Comparison of ENCODE assay signal across 9 cellular contexts in genomic region chrX:15849555-15849954, GRCh38. TPM values are rescaled to one million over a fixed set of nuclear protein-coding genes. Genes with fewer than 3 reads are reported as not detected.
DNase-seq lines count a peak whose midpoint lies in the region; ATAC-seq and TF ChIP-seq lines count a peak whose summit lies in the region.
"Had no signal": no experiment of that assay in that cellular context is flagged by ENCODE, and none has a peak within 500 bp of the region (broad histone marks: within the 10 kb centered on the region; RNA-seq: fewer than 3 reads in every experiment).

No MANE protein-coding gene starts in this region.

- no peak overlapping the region for H2BK15ac ChIP-seq in IMR-90 (ENCODE audit: low read depth, low read length)

- H3K36me3 Mint-ChIP-seq in brain, result peaks cover 57% of the 10 kb centered on the region

- H3K14ac ChIP-seq in IMR-90 (replicated peaks; ENCODE audit: low read depth, low read length), result no peak overlapping the region

- H2AFZ ChIP-seq in IMR-90 (replicated peaks; ENCODE audit: low read length, poor library complexity), result no peak overlapping the region

- no peak overlapping the region for H2BK120ac ChIP-seq in IMR-90 (ENCODE audit: low read depth, low read length)

- H4K91ac ChIP-seq in IMR-90 (ENCODE audit: insufficient read depth, low read depth, low read length), result no peak overlapping the region

- H2AK9ac ChIP-seq in IMR-90 (replicated peaks; ENCODE audit: low read depth, low read length, poor library complexity), result no peak overlapping the region

- TF ChIP-seq POLR2A in IMR-90 (IDR thresholded peaks at IDR 0.05; ENCODE audit: low read depth, low read length), result no peak

- H4K5ac ChIP-seq in IMR-90 (ENCODE audit: low read depth, low read length), result no peak overlapping the region

- no TSS peak for BruUV-seq in IMR-90 (replicated peaks; lab: Mats Ljungman, UMichigan)

- no peak overlapping the region for H2AK5ac ChIP-seq in IMR-90 (ENCODE audit: low read depth, low read length)

- H2BK20ac ChIP-seq in IMR-90 (ENCODE audit: low read depth, low read length), result no peak overlapping the region

- H3K4me3 ChIP-seq in AG09309 (ENCODE audit: control insufficient read depth, low read depth, low read length) (no peak overlapping the region), IMR-90 (ENCODE audit: insufficient read depth, low read depth, low read length) (no peak overlapping the region), left lung (no peak overlapping the region)

- H3K4me1 ChIP-seq in IMR-90 (ENCODE audit: control insufficient read depth, insufficient read depth, low read length), result no peaks in the 10 kb centered on the region
- H3K4me1 ChIP-seq in left lung, result peaks cover 5 to 16% of the 10 kb centered on the region in 2 donors

- DNase-seq in AG09309 (ENCODE audit: low read depth), result no peak
- no peak for DNase-seq in IMR-90
- DNase-seq in left lung, result no peak
- DNase-seq in GM10248 (ENCODE audit: extremely low spot score), result no peak
- DNase-seq: nephron progenitor cell had no signal

- TF ChIP-seq RAD21 in IMR-90 (IDR thresholded peaks at IDR 0.05; ENCODE audit: low read length), result peak; percentile 46

- H3K4me1 Mint-ChIP-seq in brain, result peaks cover 81% of the 10 kb centered on the region

- H3K18ac ChIP-seq in IMR-90 (ENCODE audit: low read depth, low read length), result no peak overlapping the region

- no peak overlapping the region for H3K9ac ChIP-seq in IMR-90 (ENCODE audit: low read depth, low read length)

- no peaks in the 10 kb centered on the region for H3K9me3 ChIP-seq in IMR-90 (ENCODE audit: control insufficient read depth, insufficient read depth, low read length)
- no peaks in the 10 kb centered on the region for H3K9me3 ChIP-seq in left lung

- peaks cover 2% of the 10 kb centered on the region; the same call in 1 of the 2 replicates for H3K36me3 ChIP-seq in IMR-90 (ENCODE audit: control insufficient read depth, insufficient read depth, low read length)
- peaks cover 0 to 6% of the 10 kb centered on the region in 2 donors for H3K36me3 ChIP-seq in left lung

- H3K27me3 ChIP-seq in IMR-90 (ENCODE audit: control insufficient read depth, insufficient read depth, low read length) (peaks cover 2% of the 10 kb centered on the region; the same call in 1 of the 2 replicates), left lung (peaks cover 0 to 6% of the 10 kb centered on the region in 2 donors)

- ATAC-seq in IMR-90 (ENCODE audit: low read depth) (peak; percentile 40; the same call in 1 of the 2 replicates), left lung (peak; percentile 27), GM19324 (IDR thresholded peaks at IDR 0.05; ENCODE audit: low FRiP score, unreplicated experiment) (no peak), GM19452 (IDR thresholded peaks at IDR 0.05; ENCODE audit: unreplicated experiment) (no peak), HG02852 (IDR thresholded peaks at IDR 0.05; ENCODE audit: unreplicated experiment) (no peak)

- H3K9me1 ChIP-seq in IMR-90 (ENCODE audit: insufficient read depth, low read length), result no peaks in the 10 kb centered on the region

- no peaks in the 10 kb centered on the region; the same call in 1 of the 2 replicates for H4K20me1 ChIP-seq in IMR-90 (ENCODE audit: insufficient read depth, low read length)

- no peaks in the 10 kb centered on the region for H3K9me3 Mint-ChIP-seq in brain
- H3K9me3 Mint-ChIP-seq: nephron progenitor cell had no signal

- no peak overlapping the region for H3K56ac ChIP-seq in IMR-90 (ENCODE audit: extremely low read depth, insufficient read depth, low read length)

- H3K4ac ChIP-seq in IMR-90 (ENCODE audit: low read depth, low read length), result no peak overlapping the region

- CTCF ChIA-PET in IMR-90 (lab: Yijun Ruan, JAX), result no interaction called here
- CTCF ChIA-PET in GM10248 (lab: Yijun Ruan, JAX), result interaction anchor here (1.0 to 3.0 kb wide), 3 partner anchors 14 to 46 kb away, joined by 3 to 9 read pairs (median 3); no protein-coding TSS in a partner anchor

- no peak overlapping the region for H3K27ac ChIP-seq in IMR-90 (ENCODE audit: insufficient read depth, low read length)
- H3K27ac ChIP-seq in left lung, result peak overlapping the region in 1 of 2 donors; percentile 15

- 93 to 100% methylated on average over 2 of the region's 5 CpGs for WGBS in IMR-90 (ENCODE audit: extremely low coverage in 2 of 2, insufficient read length in 1 of 2), 2 experiments

- peak overlapping the region in 4 of 5 experiments; percentile 2 to 84 (median 66) for H3K27ac Mint-ChIP-seq in brain

- POLR2A ChIA-PET in IMR-90 (lab: Charles Lee; ENCODE audit: unreplicated experiment), result no interaction called here
- POLR2A ChIA-PET in GM10248 (lab: Yijun Ruan, JAX), result no interaction called here

- intact Hi-C loops in IMR-90 (cut with micrococcal nuclease), result loop anchor here (2.0 kb wide), 1 partner anchor 273 kb away; the partner anchor contains the start of gene GRPR
- intact Hi-C loops in left lung (cut with DNase I), result no loop called here

- peak overlapping the region; percentile 24 to 75 (median 63) for H3K4me3 Mint-ChIP-seq in brain
- H3K4me3 Mint-ChIP-seq: nephron progenitor cell had no signal

- H2BK5ac ChIP-seq in IMR-90 (ENCODE audit: low read depth, low read length, poor library complexity, severe bottlenecking), result no peak overlapping the region

- H3K79me1 ChIP-seq in IMR-90 (ENCODE audit: low read depth in 1 of 2, low read length in 2 of 2), result peaks cover 0 to 17% of the 10 kb centered on the region in 2 experiments; a peak in 2 of 4 replicates

- dilution Hi-C loops in IMR-90 (cut with HindIII; ENCODE audit: low sequenced_read_pairs, unreplicated experiment), result no loop called here

- H3K27me3 Mint-ChIP-seq in brain, result no peaks in the 10 kb centered on the region

- H3K23ac ChIP-seq in IMR-90 (ENCODE audit: low read depth, low read length), result no peak overlapping the region

- in situ Hi-C loops in IMR-90 (cut with MboI; ENCODE audit: low sequenced_read_pairs), result no loop called here

- TF ChIP-seq CTCF in AG09309 (IDR thresholded peaks at IDR 0.05; ENCODE audit: control insufficient read depth, insufficient read depth, low read depth, low read length, missing control alignments) (peak; percentile 28), IMR-90 (conservative IDR thresholded peaks at IDR 0.05; ENCODE audit: low read depth, low read length) (peak; percentile 41), brain (conservative IDR thresholded peaks at IDR 0.05) (peak; percentile 35 to 70), left lung (IDR thresholded peaks at IDR 0.05) (no peak), GM10248 (IDR thresholded peaks at IDR 0.05; ENCODE audit: control extremely low read depth, extremely low read depth, low read depth, missing control alignments) (no peak)

- no peak overlapping the region for H4K8ac ChIP-seq in IMR-90 (ENCODE audit: low read depth in 2 of 2, low read length in 2 of 2)

- no peak overlapping the region for H3K4me2 ChIP-seq in IMR-90 (ENCODE audit: low read depth, low read length)

TF ChIP-seq in IMR-90, 13 proteins besides CTCF, POLR2A, EP300 and RAD21:
- TF ChIP-seq NFE2L2 (IDR thresholded peaks at IDR 0.05; ENCODE audit: low read depth, low read length) (no peak), SMC3 (IDR thresholded peaks at IDR 0.05; ENCODE audit: low read depth, low read length) (0 out of 2 replicates have a peak, but pooled peaks have one; percentile 25), CHD1 (IDR thresholded peaks at IDR 0.05; ENCODE audit: low read depth, low read length) (no peak), MXI1 (IDR thresholded peaks at IDR 0.05; ENCODE audit: borderline replicate concordance, low read depth, low read length) (no peak)

RNA-seq across cellular contexts. Expression of gene AP1S2, which starts 5.1 kb away (rescaled TPM):
- total RNA-seq in IMR-90 (2012; rRNA removed) (28.3 and 117 TPM in 2 replicates), left lung (10 to 100 TPM; 35.9 to 63.4 TPM)
- polyA plus RNA-seq in IMR-90 (2012; rRNA removed) (34.0 and 46.5 TPM in 2 replicates), brain (ENCODE audit: insufficient read depth, low read depth, low replicate concordance) (28.9 TPM)
- 7.5 and 13.6 TPM in 2 replicates for polyA plus RNA-seq in IMR-90 (2012; cell fraction: cytosol; rRNA removed)
- polyA plus RNA-seq in IMR-90 (2012; cell fraction: nucleus; rRNA removed; ENCODE audit: low replicate concordance), result 3.2 and 16.1 TPM in 2 replicates

RNA-seq across cellular contexts. Expression of gene ZRSR2, which starts 59.3 kb away (rescaled TPM):
- total RNA-seq in IMR-90 (2012; rRNA removed) (4.7 and 6.9 TPM in 2 replicates), left lung (10 to 100 TPM; 10.9 to 11.5 TPM)
- polyA plus RNA-seq in IMR-90 (2012; rRNA removed) (9.0 and 11.3 TPM in 2 replicates), brain (ENCODE audit: insufficient read depth, low read depth, low replicate concordance) (9.7 TPM)
- polyA plus RNA-seq in IMR-90 (2012; cell fraction: cytosol; rRNA removed), result 2.1 and 2.3 TPM in 2 replicates
- 5.0 and 28.0 TPM in 2 replicates for polyA plus RNA-seq in IMR-90 (2012; cell fraction: nucleus; rRNA removed; ENCODE audit: low replicate concordance)

Comparison
In these comparisons a context has a peak if more than half of its experiments do, and no peak if none do; other contexts are left out.
1. CTCF ChIP-seq: peak in AG09309 (single experiment), IMR-90 (single experiment) and brain (2 of 2); none in left lung (0 of 2) and GM10248 (single experiment).
2. ATAC-seq: peak in IMR-90 (single experiment) and left lung (single experiment); none in GM19324 (single experiment), GM19452 (single experiment) and HG02852 (single experiment).